9 cellular contexts compared by ENCODE assay signal in the genomic region with DNA sequence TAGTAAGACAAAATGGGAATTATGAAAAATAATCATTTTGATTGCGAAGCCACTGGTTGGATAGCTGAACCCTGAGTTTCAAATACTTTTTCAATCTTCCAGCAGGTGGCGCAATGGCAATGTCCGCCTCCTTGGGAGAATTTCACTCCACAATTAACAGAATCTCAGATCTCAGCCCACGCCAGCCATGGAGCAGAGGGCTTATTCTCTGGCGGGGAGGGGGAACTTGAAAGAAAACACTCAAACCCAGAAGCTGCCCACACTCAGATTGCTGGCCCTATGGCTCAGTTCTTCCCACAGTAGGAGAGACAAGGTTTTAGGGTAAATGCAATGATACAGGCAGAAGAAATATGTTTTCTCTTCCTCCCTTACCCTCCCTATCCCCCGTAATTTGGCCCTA. TPM values are rescaled to one million over a fixed set of nuclear protein-coding genes. Genes with fewer than 3 reads are reported as not detected.
A peak's percentile ranks its signal among the peaks of the same experiment; 100 is the strongest.
DNase-seq lines count a peak whose midpoint lies in the region; ATAC-seq and TF ChIP-seq lines count a peak whose summit lies in the region.
"Had no signal": no experiment of that assay in that cellular context is flagged by ENCODE, and none has a peak within 500 bp of the region (broad histone marks: within the 10 kb centered on the region; RNA-seq: fewer than 3 reads in every experiment).

No MANE protein-coding gene starts in this region.

- TF ChIP-seq CTCF in CD14-positive monocyte (IDR thresholded peaks at IDR 0.05) (peak; percentile 79), GM20000 (IDR thresholded peaks at IDR 0.05; ENCODE audit: extremely low read depth, missing control alignments) (peak; percentile 56)

- H3K4me3 Mint-ChIP-seq in CD14-positive monocyte: no peak overlapping the region
- no peak overlapping the region for H3K4me3 Mint-ChIP-seq in activated CD4-positive, alpha-beta T cell treated with anti-CD3 and anti-CD28 coated beads, Interleukin-2, amount 10 ng/mL, durations not matched to agents 7 days and 5 days
- H3K4me3 Mint-ChIP-seq: IgD-negative memory B cell had no signal

- H3K36me3 Mint-ChIP-seq in CD14-positive monocyte: no peaks in the 10 kb centered on the region
- H3K36me3 Mint-ChIP-seq in activated CD4-positive, alpha-beta T cell treated with anti-CD3 and anti-CD28 coated beads, Interleukin-2, amount 10 ng/mL, durations not matched to agents 7 days and 5 days (ENCODE audit: low read depth): no peaks in the 10 kb centered on the region
- H3K36me3 Mint-ChIP-seq: IgD-negative memory B cell had no signal

- POLR2A ChIA-PET in activated CD4-positive, alpha-beta T cell treated with anti-CD3 and anti-CD28 coated beads, Interleukin-2, amount 10 ng/mL, durations not matched to agents 7 days and 5 days (lab: Charles Lee): no interaction called here

- intact Hi-C loops in CD14-positive monocyte (cut with micrococcal nuclease): loop anchor here (1.0 to 2.0 kb wide), 2 partner anchors 123 to 124 kb away; no protein-coding TSS in a partner anchor

- H3K4me1 Mint-ChIP-seq in CD14-positive monocyte: peaks cover 11% of the 10 kb centered on the region
- H3K4me1 Mint-ChIP-seq in activated CD4-positive, alpha-beta T cell treated with anti-CD3 and anti-CD28 coated beads, Interleukin-2, amount 10 ng/mL, durations not matched to agents 7 days and 5 days: no peaks in the 10 kb centered on the region

- no peak overlapping the region for H3K27ac Mint-ChIP-seq in CD14-positive monocyte
- no peak overlapping the region for H3K27ac Mint-ChIP-seq in activated CD4-positive, alpha-beta T cell treated with anti-CD3 and anti-CD28 coated beads, Interleukin-2, amount 10 ng/mL, durations not matched to agents 7 days and 5 days
- H3K27ac Mint-ChIP-seq: IgD-negative memory B cell had no signal

- no peak for ATAC-seq in HG03460 (IDR thresholded peaks at IDR 0.05; ENCODE audit: unreplicated experiment)

- H3K9me3 Mint-ChIP-seq in CD14-positive monocyte: no peaks in the 10 kb centered on the region
- H3K9me3 Mint-ChIP-seq in activated CD4-positive, alpha-beta T cell treated with anti-CD3 and anti-CD28 coated beads, Interleukin-2, amount 10 ng/mL, durations not matched to agents 7 days and 5 days: no peaks in the 10 kb centered on the region
- H3K9me3 Mint-ChIP-seq: IgD-negative memory B cell had no signal

- DNase-seq in CD14-positive monocyte (ENCODE audit: low spot score) (no peak), GM20000 (ENCODE audit: low spot score) (peak; percentile 59), NCI-H2107 (lab: John Stamatoyannopoulos, UW) (peak; percentile 10), dedifferentiated amniotic fluid mesenchymal stem cell (ENCODE audit: extremely low spot score) (peak; percentile 51), lung microvascular endothelial cell (ENCODE audit: low read depth in 2 of 2) (peak; percentile 62 to 69)
- DNase-seq in activated CD4-positive, alpha-beta T cell treated with anti-CD3 and anti-CD28 coated beads, Interleukin-2, amount 10 ng/mL, durations not matched to agents 7 days and 5 days: peak; percentile 64
- DNase-seq in stimulated activated CD8-positive, alpha-beta memory T cell treated with anti-CD3 and anti-CD28 coated beads, Interleukin-15, amount 100 ng/mL, for 1 hour (ENCODE audit: low read depth): peak; percentile 37

- CTCF ChIA-PET in activated CD4-positive, alpha-beta T cell treated with anti-CD3 and anti-CD28 coated beads, Interleukin-2, amount 10 ng/mL, durations not matched to agents 7 days and 5 days (lab: Charles Lee): interaction anchor here (0.7 to 1.0 kb wide), 2 partner anchors 115 to 128 kb away, joined by 4 read pairs; no protein-coding TSS in a partner anchor

- peaks cover 4 to 16% (median 5%) of the 10 kb centered on the region in 3 donors for H3K27me3 Mint-ChIP-seq in CD14-positive monocyte (ENCODE audit: low read depth in 3 of 3)
- H3K27me3 Mint-ChIP-seq in activated CD4-positive, alpha-beta T cell treated with anti-CD3 and anti-CD28 coated beads, Interleukin-2, amount 10 ng/mL, durations not matched to agents 7 days and 5 days: peaks cover 21% of the 10 kb centered on the region

RNA-seq across cellular contexts. Expression of gene RCN1, which starts 38.7 kb away (rescaled TPM):
- polyA plus RNA-seq in CD14-positive monocyte: 10 to 100 TPM; 20.5 to 22.0 TPM
- total RNA-seq in activated CD4-positive, alpha-beta T cell treated with anti-CD3 and anti-CD28 coated beads, Interleukin-2, amount 10 ng/mL, durations not matched to agents 7 days and 5 days: 10 to 100 TPM; 16.8 to 17.4 TPM
- 145 and 200 TPM in 2 replicates for total RNA-seq in lung microvascular endothelial cell
